ENCODE assay signal across 12 cellular contexts in the genomic region with DNA sequence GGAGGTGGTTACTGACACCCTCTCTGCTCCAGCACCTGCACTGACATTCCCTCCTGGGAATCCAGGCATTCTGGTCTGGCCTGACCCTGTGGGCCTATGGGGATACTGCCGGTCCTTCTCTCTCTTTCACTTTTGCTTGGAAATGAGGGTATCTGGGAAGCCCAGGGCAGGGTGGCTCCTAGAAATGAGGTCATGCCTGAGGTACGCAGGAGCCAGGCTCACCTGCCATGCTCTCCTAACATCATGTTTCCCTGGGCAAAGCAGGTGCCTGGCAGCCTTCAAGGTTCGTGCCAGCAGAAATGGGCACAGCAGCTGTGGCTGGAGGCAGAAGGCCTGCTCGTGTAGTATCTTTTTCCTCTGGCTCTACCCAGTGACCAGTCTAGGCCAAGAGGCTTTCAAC. TPM values are rescaled to one million over a fixed set of nuclear protein-coding genes. Genes with fewer than 3 reads are reported as not detected.
DNase-seq lines count a peak whose midpoint lies in the region; ATAC-seq and TF ChIP-seq lines count a peak whose summit lies in the region.
"Had no signal": no experiment of that assay in that cellular context is flagged by ENCODE, and none has a peak within 500 bp of the region (broad histone marks: within the 10 kb centered on the region; RNA-seq: fewer than 3 reads in every experiment).

No MANE protein-coding gene starts in this region.

- H3K4me3 ChIP-seq in HCT116 (replicated peaks in 1 of 2; ENCODE audit: low read depth in 1 of 2, low read length in 2 of 2), result peak overlapping the region; percentile 15 to 50
- 0 out of 2 replicates have a peak overlapping the region, but pooled peaks have one; percentile 10 for H3K4me3 ChIP-seq in WI38 (ENCODE audit: low read depth, low read length)
- no peak overlapping the region for H3K4me3 ChIP-seq in sigmoid colon

- no peak for TF ChIP-seq RAD21 in HCT116 (IDR thresholded peaks at IDR 0.05; ENCODE audit: low read depth)

- RAD21 ChIA-PET in HCT116 (lab: Charles Lee; ENCODE audit: low non-redundant PET in 1 of 2, low total read pairs in 2 of 2, uncharacterized antibody in 2 of 2, unreplicated experiment in 2 of 2), result interaction anchor here in 1 of 2 experiments (1.6 to 1.9 kb wide), 2 partner anchors 24 to 31 kb away, joined by 4 to 5 read pairs; no protein-coding TSS in a partner anchor

- intact Hi-C loops in HCT116 (cut with micrococcal nuclease) (no loop called here), sigmoid colon (cut with DNase I) (no loop called here)

- H3K27ac ChIP-seq in HCT116 (ENCODE audit: low read depth, low read length), result peak overlapping the region; percentile 93
- peak overlapping the region; percentile 91 to 96 (median 94) for H3K27ac ChIP-seq in sigmoid colon

- H3K9me3 ChIP-seq in HCT116 (ENCODE audit: control insufficient read depth in 1 of 2, insufficient read depth in 1 of 2, low read depth in 1 of 2, low read length in 2 of 2) (no peaks in the 10 kb centered on the region), sigmoid colon (no peaks in the 10 kb centered on the region)

- WGBS in sigmoid colon, 2 donors, result 49 to 54% methylated on average over 4 of the region's 4 CpGs

- CTCF ChIA-PET in HCT116 (lab: Charles Lee), result interaction anchor here (1.2 to 3.9 kb wide), 3 partner anchors 19 to 31 kb away, joined by 4 to 22 read pairs (median 21); no protein-coding TSS in a partner anchor

- POLR2A ChIA-PET in HCT116 (lab: Charles Lee), result interaction anchor here (1.6 to 7.3 kb wide), 3 partner anchors 24 to 31 kb away, joined by 4 to 65 read pairs (median 16); no protein-coding TSS in a partner anchor

- TF ChIP-seq CTCF in HCT116 (IDR thresholded peaks at IDR 0.05 in 2 of 3, conservative IDR thresholded peaks at IDR 0.05 in 1 of 3; ENCODE audit: borderline replicate concordance in 1 of 3, insufficient read depth in 1 of 3, low read depth in 2 of 3, low read length in 2 of 3) (no peak), WI38 (IDR thresholded peaks at IDR 0.05; ENCODE audit: low read depth, low read length) (no peak), sigmoid colon (IDR thresholded peaks at IDR 0.05) (no peak)

- H3K9me2 ChIP-seq in HCT116 (ENCODE audit: insufficient read depth), result no peaks in the 10 kb centered on the region

- DNase-seq in HCT116 (ENCODE audit: low read depth, low spot score) (no peak), glomerular visceral epithelial cell (ENCODE audit: extremely low spot score) (peak; percentile 49), sigmoid colon (no peak), GF-D8 (lab: John Stamatoyannopoulos, UW) (no peak)
- DNase-seq: activated CD4-positive, alpha-beta memory T cell treated with anti-CD3 and anti-CD28 coated beads for 36 hours; activated naive CD8-positive, alpha-beta T cell treated with anti-CD3 and anti-CD28 coated beads, Interleukin-2, amount 50 U/mL, for 24 hours; CD8-positive, alpha-beta T cell; RPMI8226 had no signal

- no peak for TF ChIP-seq POLR2A in HCT116 (IDR thresholded peaks at IDR 0.05; ENCODE audit: borderline replicate concordance, extremely low read depth, insufficient read depth, insufficient read length)
- no peak for TF ChIP-seq POLR2A in sigmoid colon (IDR thresholded peaks at IDR 0.05)

- no peak overlapping the region for H2AFZ ChIP-seq in HCT116 (ENCODE audit: low read depth, low read length, poor library complexity, severe bottlenecking)

- H3K4me2 ChIP-seq in HCT116 (ENCODE audit: low read length), result peak overlapping the region; percentile 87

- peaks cover 84% of the 10 kb centered on the region for H3K79me2 ChIP-seq in HCT116 (ENCODE audit: insufficient read depth, low read length)

- H4K20me1 ChIP-seq in HCT116 (ENCODE audit: insufficient read depth), result no peaks in the 10 kb centered on the region

- peaks cover 75 to 86% of the 10 kb centered on the region in 2 experiments for H3K4me1 ChIP-seq in HCT116 (ENCODE audit: control insufficient read depth in 1 of 2, insufficient read depth in 2 of 2, low read length in 2 of 2)
- peaks cover 0 to 89% (median 85%) of the 10 kb centered on the region in 4 donors for H3K4me1 ChIP-seq in sigmoid colon

- H3K36me3 ChIP-seq in HCT116 (ENCODE audit: control insufficient read depth in 1 of 2, insufficient read depth in 2 of 2, low read length in 2 of 2) (peaks cover 0 to 12% of the 10 kb centered on the region in 2 experiments; a peak in 1 of 4 replicates), sigmoid colon (no peaks in the 10 kb centered on the region)

- no peak for ATAC-seq in HCT116
- ATAC-seq in GM21447 (IDR thresholded peaks at IDR 0.05; ENCODE audit: unreplicated experiment), result no peak
- ATAC-seq in GM18861 (IDR thresholded peaks at IDR 0.05; ENCODE audit: unreplicated experiment), result no peak
- ATAC-seq in GM18909 (IDR thresholded peaks at IDR 0.05; ENCODE audit: poor library complexity, unreplicated experiment), result no peak
- ATAC-seq: activated naive CD8-positive, alpha-beta T cell treated with anti-CD3 and anti-CD28 coated beads, Interleukin-2, amount 50 U/mL, for 24 hours; CD8-positive, alpha-beta T cell had no signal

- no peak for TF ChIP-seq EP300 in sigmoid colon (IDR thresholded peaks at IDR 0.05)

- H3K9ac ChIP-seq in HCT116 (ENCODE audit: low read length), result peak overlapping the region; percentile 82

- H3K27me3 ChIP-seq in HCT116 (ENCODE audit: insufficient read depth, low read length) (no peaks in the 10 kb centered on the region), sigmoid colon (no peaks in the 10 kb centered on the region)

- no TSS peak for BruUV-seq in HCT116 (replicated peaks; lab: Mats Ljungman, UMichigan)

TF ChIP-seq in HCT116, 20 proteins besides CTCF, POLR2A, EP300 and RAD21:
- TF ChIP-seq TCF7L2 (IDR thresholded peaks at IDR 0.05; ENCODE audit: borderline replicate concordance, extremely low read depth, insufficient read depth, insufficient read length), result no peak
- TF ChIP-seq EZH2phosphoT487 (IDR thresholded peaks at IDR 0.05; ENCODE audit: borderline replicate concordance), result no peak

RNA-seq across cellular contexts. Expression of a gene that starts 3.3 kb away (rescaled TPM):
- total RNA-seq in HCT116 (2021; ENCODE audit: unreplicated experiment), result 392 TPM
- 522 and 560 TPM in 2 replicates for polyA plus RNA-seq in HCT116 (2012)
- total RNA-seq in sigmoid colon, result 10 to 100 TPM; 19.9 to 54.0 (median 39.5) TPM
- 10 to 100 TPM; 15.6 to 85.1 (median 17.1) TPM for polyA plus RNA-seq in sigmoid colon

RNA-seq across cellular contexts. Expression of a gene that starts 35.9 kb away (rescaled TPM):
- total RNA-seq in HCT116 (2021; ENCODE audit: unreplicated experiment) (39.1 TPM), sigmoid colon (10 to 100 TPM; 40.3 to 82.8 (median 45.7) TPM)
- 62.1 and 68.9 TPM in 2 replicates for polyA plus RNA-seq in HCT116 (2012)
- polyA plus RNA-seq in sigmoid colon, result 10 to 100 TPM; 23.1 to 56.5 (median 43.9) TPM

Comparison
In these comparisons a context has a peak if more than half of its experiments do, and no peak if none do; other contexts are left out.
1. H3K4me3 ChIP-seq: peak in HCT116 (2 of 2) and WI38 (single experiment); none in sigmoid colon (0 of 4).